Comparison of ENCODE assay signal across 19 cellular contexts in the genomic region with DNA sequence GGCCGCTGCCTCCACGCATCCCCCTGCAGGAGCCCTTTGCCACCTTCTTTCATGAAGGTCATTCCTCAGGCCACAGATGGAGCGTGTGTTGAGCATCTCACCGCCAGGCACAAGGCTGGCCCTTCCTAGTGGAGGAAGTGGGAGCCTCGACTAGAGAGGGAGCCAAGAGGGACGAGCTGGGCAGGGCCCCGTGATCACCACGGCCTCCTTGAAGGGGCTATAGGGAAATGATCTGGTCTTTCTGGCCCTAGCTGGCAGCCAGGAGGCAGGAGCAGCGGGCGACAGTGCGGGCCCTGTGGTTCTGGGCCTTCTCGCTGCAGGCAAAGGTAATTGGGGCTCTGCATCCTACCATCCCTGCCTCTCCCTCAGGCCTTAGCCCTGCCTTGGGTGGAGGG. TPM values are rescaled to one million over a fixed set of nuclear protein-coding genes. Genes with fewer than 3 reads are reported as not detected.
A peak's percentile ranks its signal among the peaks of the same experiment; 100 is the strongest.
DNase-seq lines count a peak whose midpoint lies in the region; ATAC-seq and TF ChIP-seq lines count a peak whose summit lies in the region.
"Had no signal": no experiment of that assay in that cellular context is flagged by ENCODE, and none has a peak within 500 bp of the region (broad histone marks: within the 10 kb centered on the region; RNA-seq: fewer than 3 reads in every experiment).

No MANE protein-coding gene starts in this region.

- H3K27ac Mint-ChIP-seq in activated naive CD4-positive, alpha-beta T cell treated with anti-CD3 and anti-CD28 coated beads, Interleukin-2, amount 50 U/mL, for 72 hours = peak overlapping the region; percentile 15 to 74
- H3K27ac Mint-ChIP-seq in HFFc6 (peak overlapping the region; percentile 16; the same call in 1 of the 2 replicates), chondrocyte (ENCODE audit: unreplicated experiment) (no peak overlapping the region)
- H3K27ac Mint-ChIP-seq in stimulated activated naive B cell treated with anti-CD40 and anti-IgM and Interleukin-4, amounts not matched to agents 10 μg/mL and 1 μg/mL and 100 μg/mL, for 72 hours = peak overlapping the region; percentile 39
- H3K27ac Mint-ChIP-seq: GM23338 had no signal

- H3K4me3 Mint-ChIP-seq in HFFc6 (no peak overlapping the region), chondrocyte (ENCODE audit: unreplicated experiment) (no peak overlapping the region)
- no peak overlapping the region for H3K4me3 Mint-ChIP-seq in stimulated activated naive B cell treated with anti-CD40 and anti-IgM and Interleukin-4, amounts not matched to agents 10 μg/mL and 1 μg/mL and 100 μg/mL, for 72 hours
- H3K4me3 Mint-ChIP-seq: GM23338 had no signal

- no peaks in the 10 kb centered on the region for H3K36me3 Mint-ChIP-seq in activated naive CD4-positive, alpha-beta T cell treated with anti-CD3 and anti-CD28 coated beads, Interleukin-2, amount 50 U/mL, for 72 hours
- H3K36me3 Mint-ChIP-seq in HFFc6 (ENCODE audit: low read depth) = peaks cover 5% of the 10 kb centered on the region; the same call in 1 of the 2 replicates
- H3K36me3 Mint-ChIP-seq in chondrocyte (ENCODE audit: low read depth) = no peaks in the 10 kb centered on the region
- H3K36me3 Mint-ChIP-seq in stimulated activated naive B cell treated with anti-CD40 and anti-IgM and Interleukin-4, amounts not matched to agents 10 μg/mL and 1 μg/mL and 100 μg/mL, for 72 hours = peaks cover 35 to 58% of the 10 kb centered on the region in 2 donors

- H3K4me1 Mint-ChIP-seq in HFFc6 (ENCODE audit: low read depth) (no peaks in the 10 kb centered on the region), chondrocyte (ENCODE audit: low read depth) (peaks cover 4% of the 10 kb centered on the region)
- peaks cover 33 to 43% of the 10 kb centered on the region in 2 donors for H3K4me1 Mint-ChIP-seq in stimulated activated naive B cell treated with anti-CD40 and anti-IgM and Interleukin-4, amounts not matched to agents 10 μg/mL and 1 μg/mL and 100 μg/mL, for 72 hours
- H3K4me1 Mint-ChIP-seq: GM23338 had no signal

- no peak for ATAC-seq in activated naive CD4-positive, alpha-beta T cell treated with anti-CD3 and anti-CD28 coated beads, Interleukin-2, amount 50 U/mL, for 72 hours
- ATAC-seq in stimulated activated naive B cell treated with anti-CD40 and anti-IgM and Interleukin-4, amounts not matched to agents 10 μg/mL and 1 μg/mL and 100 μg/mL, for 72 hours (replicated peaks) = no peak
- no peak for ATAC-seq in HG02970 (IDR thresholded peaks at IDR 0.05; ENCODE audit: low FRiP score, unreplicated experiment)
- no peak for ATAC-seq in GM18907 (IDR thresholded peaks at IDR 0.05; ENCODE audit: unreplicated experiment)
- ATAC-seq: A549, HepG2, SK-N-SH treated with all-trans-retinoic acid at 6 μM for 48 hours had no signal

- peaks cover 1% of the 10 kb centered on the region; the same call in 1 of the 2 replicates for H3K27me3 Mint-ChIP-seq in HFFc6 (ENCODE audit: insufficient read depth)
- no peaks in the 10 kb centered on the region for H3K27me3 Mint-ChIP-seq in chondrocyte (ENCODE audit: low read depth)
- H3K27me3 Mint-ChIP-seq in stimulated activated naive B cell treated with anti-CD40 and anti-IgM and Interleukin-4, amounts not matched to agents 10 μg/mL and 1 μg/mL and 100 μg/mL, for 72 hours = no peaks in the 10 kb centered on the region

- DNase-seq in activated naive CD4-positive, alpha-beta T cell treated with anti-CD3 and anti-CD28 coated beads, Interleukin-2, amount 50 U/mL, for 72 hours (ENCODE audit: low spot score in 2 of 2) = no peak
- no peak for DNase-seq in activated naive CD4-positive, alpha-beta T cell treated with Interleukin-2 at 50 U/mL for 16 hours
- DNase-seq in HFFc6 (no peak), chondrocyte (ENCODE audit: low spot score) (peak; percentile 72), A172 (ENCODE audit: low spot score) (no peak)
- DNase-seq in stimulated activated naive B cell treated with anti-CD40 and anti-IgM and Interleukin-4, amounts not matched to agents 10 μg/mL and 1 μg/mL and 100 μg/mL, for 72 hours = no peak
- DNase-seq: Caco-2, GF-D8, NCI-H1417 treated with DMSO at 0.1 percent for 48 hours, NCI-H187 treated with DMSO at 0.1 percent for 48 hours, NCI-H226, NCI-H524, SIG-M5 had no signal

- no peak for TF ChIP-seq CTCF in HFFc6 (IDR thresholded peaks at IDR 0.05)
- TF ChIP-seq CTCF in chondrocyte (IDR thresholded peaks at IDR 0.05) = no peak

- H3K9me3 Mint-ChIP-seq in activated naive CD4-positive, alpha-beta T cell treated with anti-CD3 and anti-CD28 coated beads, Interleukin-2, amount 50 U/mL, for 72 hours = no peaks in the 10 kb centered on the region
- no peaks in the 10 kb centered on the region for H3K9me3 Mint-ChIP-seq in HFFc6
- no peaks in the 10 kb centered on the region for H3K9me3 Mint-ChIP-seq in chondrocyte (ENCODE audit: low read depth)
- no peaks in the 10 kb centered on the region for H3K9me3 Mint-ChIP-seq in stimulated activated naive B cell treated with anti-CD40 and anti-IgM and Interleukin-4, amounts not matched to agents 10 μg/mL and 1 μg/mL and 100 μg/mL, for 72 hours
- H3K9me3 Mint-ChIP-seq: GM23338 had no signal

RNA-seq across cellular contexts. Expression of a gene that starts 49.1 kb away (rescaled TPM):
- total RNA-seq in activated naive CD4-positive, alpha-beta T cell treated with anti-CD3 and anti-CD28 coated beads, Interleukin-2, amount 50 U/mL, for 72 hours = 10 to 100 TPM; 36.8 to 41.9 TPM
- 10 to 100 TPM; 38.4 to 47.3 (median 43.3) TPM for total RNA-seq in HFFc6 (2021; fragmentation: NEBNext Ultra II Directional; extraction: Animal tissue kit (Norgen Biotek cat#: 25700))
- total RNA-seq in chondrocyte = 28.6 to 32.8 TPM (median 28.9 TPM) in 3 replicates
- total RNA-seq in A172 (2014; rRNA removed; shearing (Covaris generic)) = 24.0 and 28.2 TPM in 2 replicates
